10 cellular contexts compared by ENCODE assay signal in the genomic region with DNA sequence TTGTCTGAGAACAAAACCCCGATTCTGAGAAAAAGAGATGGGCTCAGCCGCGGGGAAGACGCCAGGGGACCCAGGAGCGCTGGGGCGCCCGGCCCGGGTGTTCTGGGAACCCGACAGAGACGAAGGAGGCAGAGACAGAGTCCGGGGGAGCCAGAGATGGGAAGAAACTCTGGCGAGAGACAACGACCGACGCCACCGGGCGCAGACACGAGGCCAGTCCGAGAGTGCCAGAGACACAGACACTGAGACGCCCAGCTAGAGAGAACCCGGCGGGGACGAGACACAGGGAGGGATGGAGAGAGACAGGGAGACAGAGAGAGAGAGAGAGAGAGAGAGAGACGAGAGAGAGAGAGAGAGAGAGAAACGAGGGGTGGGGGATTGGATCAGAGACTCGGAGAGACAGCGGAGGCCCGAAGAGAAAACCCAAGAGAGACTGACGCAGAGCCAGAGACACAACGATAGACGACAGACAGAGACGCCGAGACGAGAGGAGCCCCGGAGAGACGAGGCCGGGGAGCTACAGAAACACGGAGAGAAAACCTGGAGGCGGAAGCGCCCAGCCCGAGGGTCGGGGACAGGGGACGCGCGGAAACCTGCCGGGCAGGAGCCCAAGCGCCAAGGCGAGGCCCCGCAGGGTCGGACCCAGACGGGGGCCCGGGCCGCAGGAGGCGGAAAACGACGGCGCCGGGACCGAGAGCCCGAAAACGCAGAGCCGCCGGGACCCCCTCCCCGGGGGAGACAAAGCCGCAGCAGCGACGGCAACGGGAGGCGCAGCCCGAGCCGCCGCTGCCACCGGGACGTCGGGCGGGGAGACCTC. TPM values are rescaled to one million over a fixed set of nuclear protein-coding genes. Genes with fewer than 3 reads are reported as not detected.
A peak's percentile ranks its signal among the peaks of the same experiment; 100 is the strongest.
DNase-seq lines count a peak whose midpoint lies in the region; ATAC-seq, FAIRE-seq and TF ChIP-seq lines count a peak whose summit lies in the region.
"Had no signal": no experiment of that assay in that cellular context is flagged by ENCODE, and none has a peak within 500 bp of the region (broad histone marks: within the 10 kb centered on the region; RNA-seq: fewer than 3 reads in every experiment).

No MANE protein-coding gene starts in this region.

- ATAC-seq in activated CD8-positive, alpha-beta T cell treated with anti-CD3 and anti-CD28 coated beads, Interleukin-2, amount 10 ng/mL, durations not matched to agents 7 days and 5 days, result no peak
- ATAC-seq in thoracic aorta (ENCODE audit: insufficient number of reproducible peaks, low FRiP score, low read depth) (no peak), GM18519 (IDR thresholded peaks at IDR 0.05; ENCODE audit: low FRiP score, unreplicated experiment) (no peak)

- H3K4me3 ChIP-seq in keratinocyte (ENCODE audit: control insufficient read depth in 2 of 3, extremely low read depth in 1 of 3, insufficient read depth in 2 of 3, low read depth in 1 of 3, low read length in 3 of 3) (peak overlapping the region in 2 of 3 experiments; percentile 5 to 26), thoracic aorta (peak overlapping the region; percentile 52)

- DNase-seq in activated naive CD4-positive, alpha-beta T cell treated with anti-CD3 and anti-CD28 coated beads, Interleukin-2, amount 10 ng/mL, durations not matched to agents 7 days and 5 days, result no peak
- no peak for DNase-seq in activated naive CD4-positive, alpha-beta T cell treated with Interleukin-2 at 50 U/mL for 16 hours
- DNase-seq in activated CD8-positive, alpha-beta T cell treated with anti-CD3 and anti-CD28 coated beads, Interleukin-2, amount 10 ng/mL, durations not matched to agents 7 days and 5 days, result no peak
- DNase-seq in keratinocyte (ENCODE audit: low read depth, low spot score), result no peak
- DNase-seq in thoracic aorta (ENCODE audit: low spot score), result no peak
- DNase-seq in OCI-M2 (lab: John Stamatoyannopoulos, UW; ENCODE audit: unreplicated experiment), result no peak
- no peak for DNase-seq in NCI-H1930 (lab: John Stamatoyannopoulos, UW)
- DNase-seq: activated gamma-delta T cell treated with Interleukin-2 at 50 U/mL for 16 hours had no signal

- FAIRE-seq in keratinocyte (lab: Jason Lieb, UNC), result no peak

- no peaks in the 10 kb centered on the region for H3K9me3 ChIP-seq in keratinocyte (ENCODE audit: control insufficient read depth, low read depth, low read length)
- no peaks in the 10 kb centered on the region for H3K9me3 ChIP-seq in thoracic aorta

- peaks cover 2% of the 10 kb centered on the region for H3K36me3 Mint-ChIP-seq in activated naive CD4-positive, alpha-beta T cell treated with anti-CD3 and anti-CD28 coated beads, Interleukin-2, amount 10 ng/mL, durations not matched to agents 7 days and 5 days
- H3K36me3 Mint-ChIP-seq in activated CD8-positive, alpha-beta T cell treated with anti-CD3 and anti-CD28 coated beads, Interleukin-2, amount 10 ng/mL, durations not matched to agents 7 days and 5 days (ENCODE audit: low read depth), result no peaks in the 10 kb centered on the region

- H3K36me3 ChIP-seq in keratinocyte (ENCODE audit: control insufficient read depth in 2 of 2, extremely low read depth in 1 of 2, insufficient read depth in 2 of 2, low read length in 2 of 2), result no peaks in the 10 kb centered on the region
- no peaks in the 10 kb centered on the region for H3K36me3 ChIP-seq in thoracic aorta

- H3K79me2 ChIP-seq in keratinocyte (ENCODE audit: control insufficient read depth, insufficient read depth, low read length), result no peaks in the 10 kb centered on the region

- TF ChIP-seq CTCF in keratinocyte (optimal IDR thresholded peaks at IDR 0.05 in 1 of 3, IDR thresholded peaks at IDR 0.05 in 1 of 3, conservative IDR thresholded peaks at IDR 0.05 in 1 of 3; ENCODE audit: extremely low read depth in 1 of 3, insufficient read depth in 2 of 3, low read length in 3 of 3) (no peak), thoracic aorta (IDR thresholded peaks at IDR 0.05) (no peak)

- peaks cover 9% of the 10 kb centered on the region for H3K4me1 Mint-ChIP-seq in activated naive CD4-positive, alpha-beta T cell treated with anti-CD3 and anti-CD28 coated beads, Interleukin-2, amount 10 ng/mL, durations not matched to agents 7 days and 5 days
- peaks cover 9% of the 10 kb centered on the region for H3K4me1 Mint-ChIP-seq in activated CD8-positive, alpha-beta T cell treated with anti-CD3 and anti-CD28 coated beads, Interleukin-2, amount 10 ng/mL, durations not matched to agents 7 days and 5 days (ENCODE audit: low read depth)

- no peaks in the 10 kb centered on the region for H4K20me1 ChIP-seq in keratinocyte (ENCODE audit: control insufficient read depth, extremely low read depth, insufficient read depth, low read length)

- dilution Hi-C loops in keratinocyte (cut with MboI; ENCODE audit: extremely low pct_ligation_motif_present, low sequenced_read_pairs), result no loop called here

- no peak overlapping the region for H3K9ac ChIP-seq in keratinocyte (ENCODE audit: control insufficient read depth, extremely low read depth, insufficient read depth, low read length)

- H3K9me3 Mint-ChIP-seq in activated naive CD4-positive, alpha-beta T cell treated with anti-CD3 and anti-CD28 coated beads, Interleukin-2, amount 10 ng/mL, durations not matched to agents 7 days and 5 days, result no peaks in the 10 kb centered on the region
- no peaks in the 10 kb centered on the region for H3K9me3 Mint-ChIP-seq in activated CD8-positive, alpha-beta T cell treated with anti-CD3 and anti-CD28 coated beads, Interleukin-2, amount 10 ng/mL, durations not matched to agents 7 days and 5 days (ENCODE audit: insufficient read depth)

- H3K4me1 ChIP-seq in keratinocyte (ENCODE audit: control insufficient read depth, extremely low read depth, insufficient read depth, low read length), result peaks cover 9% of the 10 kb centered on the region
- peaks cover 8 to 12% of the 10 kb centered on the region in 2 donors for H3K4me1 ChIP-seq in thoracic aorta (ENCODE audit: control insufficient read depth in 1 of 2, low read depth in 2 of 2)

- H3K27me3 ChIP-seq in keratinocyte (ENCODE audit: control insufficient read depth, extremely low read depth, insufficient read depth, low read length), result peaks cover 54% of the 10 kb centered on the region
- H3K27me3 ChIP-seq in thoracic aorta (replicated peaks; ENCODE audit: insufficient read depth), result peaks cover 6% of the 10 kb centered on the region

- no peak overlapping the region for H3K27ac Mint-ChIP-seq in activated naive CD4-positive, alpha-beta T cell treated with anti-CD3 and anti-CD28 coated beads, Interleukin-2, amount 10 ng/mL, durations not matched to agents 7 days and 5 days
- H3K27ac Mint-ChIP-seq in activated CD8-positive, alpha-beta T cell treated with anti-CD3 and anti-CD28 coated beads, Interleukin-2, amount 10 ng/mL, durations not matched to agents 7 days and 5 days, result no peak overlapping the region

- no peak overlapping the region for H3K27ac ChIP-seq in keratinocyte (ENCODE audit: control insufficient read depth, insufficient read depth, low read length)
- peak overlapping the region in 1 of 2 donors; percentile 2 for H3K27ac ChIP-seq in thoracic aorta

- no peaks in the 10 kb centered on the region for H3K9me1 ChIP-seq in keratinocyte (ENCODE audit: control insufficient read depth, extremely low read depth, insufficient read depth, low read length)

- H3K4me3 Mint-ChIP-seq in activated naive CD4-positive, alpha-beta T cell treated with anti-CD3 and anti-CD28 coated beads, Interleukin-2, amount 10 ng/mL, durations not matched to agents 7 days and 5 days, result peak overlapping the region; percentile 31
- peak overlapping the region; percentile 12 for H3K4me3 Mint-ChIP-seq in activated CD8-positive, alpha-beta T cell treated with anti-CD3 and anti-CD28 coated beads, Interleukin-2, amount 10 ng/mL, durations not matched to agents 7 days and 5 days

- POLR2A ChIA-PET in activated CD8-positive, alpha-beta T cell treated with anti-CD3 and anti-CD28 coated beads, Interleukin-2, amount 10 ng/mL, durations not matched to agents 7 days and 5 days (lab: Charles Lee), result no interaction called here

- peak overlapping the region; percentile 30 for H2AFZ ChIP-seq in keratinocyte (ENCODE audit: control insufficient read depth, low read length)

- H3K27me3 Mint-ChIP-seq in activated naive CD4-positive, alpha-beta T cell treated with anti-CD3 and anti-CD28 coated beads, Interleukin-2, amount 10 ng/mL, durations not matched to agents 7 days and 5 days, result peaks cover 62% of the 10 kb centered on the region
- peaks cover 22% of the 10 kb centered on the region for H3K27me3 Mint-ChIP-seq in activated CD8-positive, alpha-beta T cell treated with anti-CD3 and anti-CD28 coated beads, Interleukin-2, amount 10 ng/mL, durations not matched to agents 7 days and 5 days (ENCODE audit: low read depth)

- H3K4me2 ChIP-seq in keratinocyte (ENCODE audit: control insufficient read depth, extremely low read depth, insufficient read depth, low read depth, low read length), result peak overlapping the region; percentile 48

- CTCF ChIA-PET in activated naive CD4-positive, alpha-beta T cell treated with anti-CD3 and anti-CD28 coated beads, Interleukin-2, amount 10 ng/mL, durations not matched to agents 7 days and 5 days (lab: Charles Lee), result interaction anchor here (0.7 kb wide), 1 partner anchor 18 kb away, joined by 3 read pairs; no protein-coding TSS in a partner anchor
- CTCF ChIA-PET in activated CD8-positive, alpha-beta T cell treated with anti-CD3 and anti-CD28 coated beads, Interleukin-2, amount 10 ng/mL, durations not matched to agents 7 days and 5 days (lab: Charles Lee), result no interaction called here

RNA-seq across cellular contexts. Expression of a gene that starts 3.3 kb away (rescaled TPM):
- total RNA-seq in activated CD8-positive, alpha-beta T cell treated with anti-CD3 and anti-CD28 coated beads, Interleukin-2, amount 10 ng/mL, durations not matched to agents 7 days and 5 days, result not detected
- polyA plus RNA-seq in keratinocyte, result not detected in 3 replicates
- not detected for polyA plus RNA-seq in keratinocyte (2011; ENCODE audit: low read depth)
- not detected in 2 replicates for polyA plus RNA-seq in keratinocyte (2011; cell fraction: cytosol; rRNA removed)
- polyA plus RNA-seq in keratinocyte (2011; cell fraction: nucleus; rRNA removed), result not detected in 2 replicates
- polyA plus RNA-seq in keratinocyte (2012; ENCODE audit: low replicate concordance), result not detected in 2 replicates
- polyA minus RNA-seq in keratinocyte, result not detected in 3 replicates
- not detected for polyA minus RNA-seq in keratinocyte (2011; cell fraction: cytosol; rRNA and poly(A)+ RNA removed)
- not detected in 2 replicates for polyA minus RNA-seq in keratinocyte (2011; cell fraction: nucleus; rRNA and poly(A)+ RNA removed)
- not detected for total RNA-seq in thoracic aorta
- total RNA-seq: myocyte had no signal

RNA-seq across cellular contexts. Expression of a gene that starts 53.7 kb away (rescaled TPM):
- total RNA-seq in activated CD8-positive, alpha-beta T cell treated with anti-CD3 and anti-CD28 coated beads, Interleukin-2, amount 10 ng/mL, durations not matched to agents 7 days and 5 days, result not detected
- polyA plus RNA-seq in keratinocyte, result 0.04 TPM in 1 of 3 replicates, not detected in the others
- polyA plus RNA-seq in keratinocyte (2011; ENCODE audit: low read depth), result not detected
- not detected in 2 replicates for polyA plus RNA-seq in keratinocyte (2011; cell fraction: cytosol; rRNA removed)
- polyA plus RNA-seq in keratinocyte (2011; cell fraction: nucleus; rRNA removed), result 0.20 TPM in 1 of 2 replicates, not detected in the other
- polyA plus RNA-seq in keratinocyte (2012; ENCODE audit: low replicate concordance), result 0.14 and 0.36 TPM in 2 replicates
- polyA minus RNA-seq in keratinocyte, result not detected in 3 replicates
- polyA minus RNA-seq in keratinocyte (2011; cell fraction: cytosol; rRNA and poly(A)+ RNA removed), result not detected
- not detected in 2 replicates for polyA minus RNA-seq in keratinocyte (2011; cell fraction: nucleus; rRNA and poly(A)+ RNA removed)
- total RNA-seq in thoracic aorta, result not detected
- total RNA-seq: myocyte had no signal
